14 cellular contexts compared by ENCODE assay signal in the genomic region with DNA sequence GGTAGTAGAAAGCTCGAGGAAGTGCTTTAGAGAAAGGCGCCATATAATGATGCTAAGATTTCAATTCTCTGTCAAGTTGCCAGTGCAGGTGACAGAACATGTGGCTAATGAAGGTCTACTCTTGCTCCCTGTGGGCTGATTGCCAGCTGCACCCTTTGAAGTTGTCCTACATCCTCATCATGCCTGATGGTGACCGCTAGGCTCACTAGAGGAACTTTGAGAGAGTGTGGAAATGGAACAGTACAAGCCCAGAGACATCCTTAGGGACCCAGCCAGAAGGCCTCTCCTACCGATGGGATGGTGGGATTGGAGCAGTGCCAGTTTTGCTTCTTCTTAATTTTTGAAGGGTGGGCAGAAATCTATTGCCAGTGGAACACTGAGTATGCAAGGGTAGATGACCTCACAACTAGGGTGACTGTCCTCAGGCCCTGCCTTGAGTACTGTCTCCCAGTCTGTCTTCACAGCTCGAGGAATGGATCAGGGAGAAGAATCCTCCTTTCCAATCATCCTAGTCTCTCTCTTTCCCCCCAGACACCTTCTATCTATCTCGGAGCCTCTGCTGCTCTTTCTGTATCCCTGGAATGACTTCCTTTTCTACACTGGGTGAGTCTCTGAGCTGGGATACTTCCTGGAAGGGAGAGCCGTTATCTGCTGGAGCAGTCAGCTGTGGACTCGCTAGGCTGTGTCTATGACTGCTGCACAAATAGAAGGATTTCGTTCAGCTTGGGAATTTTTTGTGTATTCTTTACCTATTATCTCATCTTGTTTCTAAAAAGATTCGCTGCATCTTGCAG. TPM values are rescaled to one million over a fixed set of nuclear protein-coding genes. Genes with fewer than 3 reads are reported as not detected.
A peak's percentile ranks its signal among the peaks of the same experiment; 100 is the strongest.
DNase-seq lines count a peak whose midpoint lies in the region; ATAC-seq and TF ChIP-seq lines count a peak whose summit lies in the region.
"Had no signal": no experiment of that assay in that cellular context is flagged by ENCODE, and none has a peak within 500 bp of the region (broad histone marks: within the 10 kb centered on the region; RNA-seq: fewer than 3 reads in every experiment).

No MANE protein-coding gene starts in this region.

- no peak overlapping the region for H3K27ac ChIP-seq in OCI-LY3 (ENCODE audit: low read length)
- H3K27ac ChIP-seq in psoas muscle = no peak overlapping the region
- H3K27ac ChIP-seq: adrenal gland, gastroesophageal sphincter, neutrophil, tibial nerve had no signal

- no peaks in the 10 kb centered on the region for H4K20me1 ChIP-seq in OCI-LY3 (ENCODE audit: insufficient read depth, low read length)

- H3K36me3 ChIP-seq in OCI-LY3 (replicated peaks; ENCODE audit: low read depth, low read length) = no peaks in the 10 kb centered on the region
- no peaks in the 10 kb centered on the region for H3K36me3 ChIP-seq in psoas muscle (ENCODE audit: insufficient read depth in 1 of 2, low read depth in 1 of 2)
- H3K36me3 ChIP-seq: adrenal gland, gastroesophageal sphincter, HAP-1, neutrophil, tibial nerve had no signal

- H3K4me2 ChIP-seq in OCI-LY3 (ENCODE audit: low read length) = peak overlapping the region; percentile 23; the same call in 1 of the 2 replicates

- H3K27me3 ChIP-seq in OCI-LY3 (ENCODE audit: low read depth, low read length) (peaks cover 25% of the 10 kb centered on the region), psoas muscle (ENCODE audit: insufficient read depth in 3 of 3, low read length in 2 of 3) (no peaks in the 10 kb centered on the region)
- H3K27me3 ChIP-seq: adrenal gland, gastroesophageal sphincter, neutrophil, tibial nerve had no signal

- H3K4me1 ChIP-seq in OCI-LY3 (ENCODE audit: low read length) (peaks cover 16% of the 10 kb centered on the region), psoas muscle (peaks cover 8% of the 10 kb centered on the region)

- no peak overlapping the region for H3K4me3 ChIP-seq in OCI-LY3 (ENCODE audit: low read length)
- no peak overlapping the region for H3K4me3 ChIP-seq in fibroblast of villous mesenchyme (ENCODE audit: low read depth, low read length)
- no peak overlapping the region for H3K4me3 ChIP-seq in psoas muscle
- H3K4me3 ChIP-seq: adrenal gland, gastroesophageal sphincter, HAP-1, tibial nerve had no signal

- peak in 3 of 4 donors; percentile 20 to 47 (median 27) for ATAC-seq in psoas muscle

- peak; percentile 28 for DNase-seq in NCI-H146 (lab: John Stamatoyannopoulos, UW)
- no peak for DNase-seq in NCI-H146 treated with DMSO at 0.1 percent for 48 hours (lab: John Stamatoyannopoulos, UW; ENCODE audit: unreplicated experiment)
- peak; percentile 10 for DNase-seq in fibroblast of villous mesenchyme (ENCODE audit: low read depth)
- no peak for DNase-seq in psoas muscle
- no peak for DNase-seq in KG1 (lab: John Stamatoyannopoulos, UW)
- no peak for DNase-seq in amniotic stem cell (lab: John Stamatoyannopoulos, UW)
- DNase-seq in MV-4-11 (lab: John Stamatoyannopoulos, UW) = no peak
- DNase-seq: NCI-H226 had no signal

- intact Hi-C loops in psoas muscle (cut with DNase I) = loop anchor here (1.0 kb wide), 3 partner anchors 155 to 438 kb away; no protein-coding TSS in a partner anchor

- no peak overlapping the region for H3K9ac ChIP-seq in OCI-LY3 (ENCODE audit: low read length)

- TF ChIP-seq CTCF in OCI-LY3 (IDR thresholded peaks at IDR 0.05; ENCODE audit: low read depth, low read length) (no peak), fibroblast of villous mesenchyme (IDR thresholded peaks at IDR 0.05; ENCODE audit: insufficient read depth, low read depth, low read length) (no peak), psoas muscle (IDR thresholded peaks at IDR 0.05) (no peak)

- no peak overlapping the region for H2AFZ ChIP-seq in OCI-LY3 (ENCODE audit: low read depth, low read length)

- WGBS in psoas muscle, 3 donors = 58 to 63% (median 63%) methylated on average over 10 of the region's 10 CpGs

- H3K79me2 ChIP-seq in OCI-LY3 (ENCODE audit: low read length) = no peaks in the 10 kb centered on the region

- no peaks in the 10 kb centered on the region for H3K9me3 ChIP-seq in OCI-LY3 (ENCODE audit: insufficient read depth, low read length)
- no peaks in the 10 kb centered on the region for H3K9me3 ChIP-seq in psoas muscle
- H3K9me3 ChIP-seq: adrenal gland, gastroesophageal sphincter, HAP-1, neutrophil, tibial nerve had no signal

RNA-seq across cellular contexts. Expression of a gene that starts 33.5 kb away (rescaled TPM):
- total RNA-seq in fibroblast of villous mesenchyme (3.2 and 6.5 TPM in 2 replicates), psoas muscle (10 to 100 TPM; 11.4 to 30.9 (median 23.2) TPM)
- 1 to 10 TPM; 3.6 to 4.6 (median 4.2) TPM for polyA plus RNA-seq in psoas muscle

RNA-seq across cellular contexts. Expression of a gene that starts 36.7 kb away (rescaled TPM):
- total RNA-seq in fibroblast of villous mesenchyme (26.4 and 40.2 TPM in 2 replicates), psoas muscle (10 to 100 TPM; 12.2 to 15.6 (median 13.0) TPM)
- 10 to 100 TPM; 12.0 to 26.8 (median 13.1) TPM for polyA plus RNA-seq in psoas muscle

Comparison
In these comparisons a context has a peak if more than half of its experiments do, and no peak if none do; other contexts are left out.
1. DNase-seq: peak in NCI-H146 (single experiment) and fibroblast of villous mesenchyme (single experiment); none in NCI-H146 treated with DMSO at 0.1 percent for 48 hours (single experiment), psoas muscle (0 of 2), KG1 (single experiment), amniotic stem cell (single experiment) and MV-4-11 (single experiment).